In the genomic region with DNA sequence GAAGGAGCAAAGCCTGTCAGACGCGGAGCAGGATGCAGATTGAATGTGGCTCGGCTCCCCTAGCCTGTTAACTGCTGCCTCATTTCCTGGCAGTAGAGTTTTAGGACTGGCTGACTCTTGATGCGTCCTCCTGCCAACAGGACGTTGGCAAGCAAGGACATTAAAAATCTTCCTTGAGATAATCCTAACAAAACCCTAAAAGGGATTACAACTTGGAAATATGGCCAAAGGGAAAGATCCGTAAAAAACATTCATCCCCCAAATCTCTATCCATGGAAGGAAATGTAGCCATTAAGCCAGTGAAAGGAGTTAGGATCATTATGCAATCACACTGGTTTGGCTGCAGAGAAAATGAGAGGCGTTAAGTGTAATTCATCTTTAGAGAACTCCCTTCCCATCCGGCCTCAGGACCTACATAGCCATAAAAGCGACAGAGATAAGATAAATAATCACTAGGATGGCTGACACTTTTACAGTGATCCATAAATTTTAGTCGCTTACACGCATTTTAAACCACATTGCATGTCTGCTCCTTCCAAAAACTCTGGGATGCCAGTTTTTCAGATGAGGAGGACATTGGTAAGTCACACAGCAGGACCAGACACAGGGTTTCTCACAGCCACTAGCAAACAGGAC, we compare ENCODE assay signal across 12 cellular contexts. TPM values are rescaled to one million over a fixed set of nuclear protein-coding genes. Genes with fewer than 3 reads are reported as not detected.
DNase-seq lines count a peak whose midpoint lies in the region; TF ChIP-seq lines count a peak whose summit lies in the region.
"Had no signal": no experiment of that assay in that cellular context is flagged by ENCODE, and none has a peak within 500 bp of the region (broad histone marks: within the 10 kb centered on the region; RNA-seq: fewer than 3 reads in every experiment).

No MANE protein-coding gene starts in this region.

- WGBS in sigmoid colon, 2 donors = 21 to 26% methylated on average over 11 of the region's 11 CpGs

- TF ChIP-seq EP300 in sigmoid colon (IDR thresholded peaks at IDR 0.05) = peak; percentile 50 to 94 (median 90)

- no peak for TF ChIP-seq POLR2A in sigmoid colon (IDR thresholded peaks at IDR 0.05)

- peaks cover 0 to 49% (median 41%) of the 10 kb centered on the region in 4 donors for H3K4me1 ChIP-seq in sigmoid colon

- H3K9me3 ChIP-seq in sigmoid colon = no peaks in the 10 kb centered on the region
- H3K9me3 ChIP-seq: heart right ventricle had no signal

- DNase-seq in GM04504 (ENCODE audit: low read depth) (peak; percentile 97), NCI-H69 (lab: John Stamatoyannopoulos, UW) (peak; percentile 54), fibroblast of gingiva (ENCODE audit: low read depth) (peak; percentile 15), sigmoid colon (peak; percentile 81), SW 1271 (lab: John Stamatoyannopoulos, UW) (no peak), SK-N-DZ (ENCODE audit: low spot score) (no peak), cortex of kidney (lab: John Stamatoyannopoulos, UW) (no peak), NCI-H226 (no peak)
- DNase-seq: amygdala; heart right ventricle; NK-92 treated with Interleukin-12 subunit alpha and Interleukin-12 subunit beta, amount 100 ng/mL, for 24 hours; stimulated activated naive CD4-positive, alpha-beta T cell had no signal

- no peaks in the 10 kb centered on the region for H3K36me3 ChIP-seq in sigmoid colon
- H3K36me3 ChIP-seq: heart right ventricle had no signal

- TF ChIP-seq CTCF in sigmoid colon (IDR thresholded peaks at IDR 0.05) = no peak

- peak overlapping the region in 3 of 4 donors; percentile 74 to 80 (median 74) for H3K27ac ChIP-seq in sigmoid colon

- no peaks in the 10 kb centered on the region for H3K27me3 ChIP-seq in sigmoid colon
- H3K27me3 ChIP-seq: heart right ventricle had no signal

- H3K4me3 ChIP-seq in sigmoid colon = peak overlapping the region in 2 of 4 donors; percentile 7 to 10
- H3K4me3 ChIP-seq: heart right ventricle had no signal

- intact Hi-C loops in sigmoid colon (cut with DNase I) = loop anchor here (2.0 to 10.0 kb wide), 2 partner anchors 40 to 346 kb away; a partner anchor contains a TSS

RNA-seq across cellular contexts. Expression of a gene that starts 44.5 kb away (rescaled TPM):
- total RNA-seq in sigmoid colon = 10 to 100 TPM in 3 of 4 donors, 1 to 10 TPM in 1; 5.8 to 28.3 (median 23.4) TPM
- polyA plus RNA-seq in sigmoid colon = under 1 TPM in 2 of 3 donors, not detected in 1; under 0.01 to 0.80 TPM
- polyA plus RNA-seq in SK-N-DZ (2014; cell fraction: cytosol; rRNA removed) = 3.3 and 5.9 TPM in 2 replicates
- polyA plus RNA-seq in SK-N-DZ (2014; cell fraction: nucleus; rRNA removed) = 2.4 and 4.2 TPM in 2 replicates

Comparison
In these comparisons a context has a peak if more than half of its experiments do, and no peak if none do; other contexts are left out.
1. DNase-seq: peak in GM04504 (single experiment), NCI-H69 (single experiment), fibroblast of gingiva (single experiment) and sigmoid colon (single experiment); none in SW 1271 (0 of 2), SK-N-DZ (single experiment), cortex of kidney (single experiment) and NCI-H226 (single experiment).